ENCODE assay signal across 26 cellular contexts in genomic region chr4:99067617-99068016, GRCh38.
"Had no signal": no experiment of that assay in that cellular context is flagged by ENCODE, and none has a peak within 500 bp of the region (broad histone marks: within the 10 kb centered on the region; RNA-seq: fewer than 3 reads in every experiment).

No MANE protein-coding gene starts in this region.

- H3K27me3 ChIP-seq: brain microvascular endothelial cell, esophagus squamous epithelium, neural progenitor cell, SJSA1, spleen, transverse colon had no signal

- H3K4me1 ChIP-seq: esophagus squamous epithelium, neural progenitor cell, parathyroid adenoma, SJSA1, spleen, transverse colon had no signal

- H2AFZ ChIP-seq: neural progenitor cell, parathyroid adenoma had no signal

- ATAC-seq: activated CD4-positive, alpha-beta T cell treated with anti-CD3 and anti-CD28 coated beads for 36 hours; activated T-cell treated with anti-CD3 and anti-CD28 coated beads, Interleukin-2, amount 50 U/mL, for 4 hours; naive thymus-derived CD4-positive, alpha-beta T cell; psoas muscle had no signal

- DNase-seq: activated CD4-positive, alpha-beta T cell treated with anti-CD3 and anti-CD28 coated beads for 36 hours; activated CD4-positive, alpha-beta T cell treated with anti-CD3 and anti-CD28 coated beads, Interleukin-2, amount 50 U/mL, for 48 hours; activated CD4-positive, CD25-positive, alpha-beta regulatory T cell; activated CD8-positive, alpha-beta memory T cell treated with anti-CD3 and anti-CD28 coated beads, Interleukin-2, amount 50 U/mL, for 48 hours; activated effector memory CD4-positive, alpha-beta T cell treated with Interleukin-2 at 50 U/mL for 16 hours; activated naive CD4-positive, alpha-beta T cell treated with Interleukin-2 at 50 U/mL for 16 hours; activated T-cell treated with anti-CD3 and anti-CD28 coated beads, Interleukin-2, amount 50 U/mL, for 4 hours; brain microvascular endothelial cell; caudate nucleus; dermis blood vessel endothelial cell; effector CD4-positive, alpha-beta T cell; esophagus squamous epithelium; left ventricle myocardium inferior; midbrain; naive thymus-derived CD4-positive, alpha-beta T cell; occipital lobe; psoas muscle; spleen; stimulated activated naive CD4-positive, alpha-beta T cell; T-helper 1 cell; transverse colon had no signal

- H3K9ac ChIP-seq: neural progenitor cell, parathyroid adenoma had no signal

- H3K27ac ChIP-seq: brain microvascular endothelial cell, epithelial cell of prostate, esophagus squamous epithelium, left ventricle myocardium inferior, neural progenitor cell, parathyroid adenoma, psoas muscle, SJSA1, spleen, transverse colon had no signal

- H3K9me3 Mint-ChIP-seq: activated T-cell treated with anti-CD3 and anti-CD28 coated beads, Interleukin-2, amount 50 U/mL, for 4 hours had no signal

- H3K27me3 Mint-ChIP-seq: activated CD4-positive, alpha-beta T cell treated with anti-CD3 and anti-CD28 coated beads for 36 hours; activated naive CD8-positive, alpha-beta T cell; naive thymus-derived CD4-positive, alpha-beta T cell had no signal

- H3K4me2 ChIP-seq: neural progenitor cell had no signal

- H3K4me3 Mint-ChIP-seq: activated CD4-positive, alpha-beta T cell treated with anti-CD3 and anti-CD28 coated beads for 36 hours; activated naive CD8-positive, alpha-beta T cell; activated T-cell treated with anti-CD3 and anti-CD28 coated beads, Interleukin-2, amount 50 U/mL, for 4 hours; naive thymus-derived CD4-positive, alpha-beta T cell; neural progenitor cell had no signal

- H3K4me1 Mint-ChIP-seq: neural progenitor cell had no signal

- H3K27ac Mint-ChIP-seq: activated CD4-positive, alpha-beta T cell treated with anti-CD3 and anti-CD28 coated beads for 36 hours; activated naive CD8-positive, alpha-beta T cell; neural progenitor cell had no signal

- H3K9me3 ChIP-seq: esophagus squamous epithelium, left ventricle myocardium inferior, psoas muscle, SJSA1, spleen, transverse colon had no signal

- H3K79me2 ChIP-seq: parathyroid adenoma had no signal

- H3K4me3 ChIP-seq: esophagus squamous epithelium, left ventricle myocardium inferior, neural progenitor cell, psoas muscle, SJSA1, spleen, transverse colon had no signal
